In genomic region chr1:37476087-37476452, GRCh38 we compare ENCODE assay signal across 8 cellular contexts. TPM values are rescaled to one million over a fixed set of nuclear protein-coding genes. Genes with fewer than 3 reads are reported as not detected.
DNase-seq lines count a peak whose midpoint lies in the region; ATAC-seq and TF ChIP-seq lines count a peak whose summit lies in the region.

No MANE protein-coding gene starts in this region.

- no peaks in the 10 kb centered on the region for H3K27me3 ChIP-seq in right atrium auricular region
- H3K27me3 ChIP-seq in vagina = no peaks in the 10 kb centered on the region

- no peaks in the 10 kb centered on the region for H3K9me3 ChIP-seq in right atrium auricular region
- no peaks in the 10 kb centered on the region for H3K9me3 ChIP-seq in vagina

- intact Hi-C loops in Right ventricle myocardium inferior (cut with DNase I) (loop anchor here (10.0 kb wide), 1 partner anchor 79 kb away; the partner anchor contains the start of genes DNALI1 and SNIP1), vagina (cut with DNase I) (no loop called here)

- H3K36me3 ChIP-seq in right atrium auricular region (peaks cover 36% of the 10 kb centered on the region), vagina (peaks cover 0 to 11% of the 10 kb centered on the region in 2 donors)

- in situ Hi-C loops in astrocyte of the cerebellum (cut with HindIII; ENCODE audit: low sequenced_read_pairs) = no loop called here

- H3K27ac ChIP-seq in right atrium auricular region (peak overlapping the region; percentile 94 to 97), vagina (peak overlapping the region; percentile 98)

- TF ChIP-seq CTCF in right atrium auricular region (IDR thresholded peaks at IDR 0.05) (no peak), astrocyte of the cerebellum (IDR thresholded peaks at IDR 0.05; ENCODE audit: low read depth, low read length, missing control alignments) (no peak), vagina (IDR thresholded peaks at IDR 0.05) (no peak)

- DNase-seq in right atrium auricular region (ENCODE audit: low spot score) = no peak
- DNase-seq in Right ventricle myocardium inferior (ENCODE audit: missing footprints) = no peak
- no peak for DNase-seq in astrocyte of the cerebellum (ENCODE audit: low read depth)
- peak; percentile 76 for DNase-seq in mesenteric fat pad (ENCODE audit: low spot score)
- DNase-seq in vagina (ENCODE audit: extremely low spot score in 2 of 2) = no peak
- no peak for DNase-seq in NCI-H524 (lab: John Stamatoyannopoulos, UW)

- H3K4me1 ChIP-seq in right atrium auricular region = peaks cover 0 to 85% of the 10 kb centered on the region in 2 donors
- peaks cover 88% of the 10 kb centered on the region for H3K4me1 ChIP-seq in vagina

- H3K4me3 ChIP-seq in right atrium auricular region (peak overlapping the region; percentile 89 to 96), astrocyte of the cerebellum (ENCODE audit: low read depth, low read length) (peak overlapping the region; percentile 54), vagina (peak overlapping the region; percentile 84 to 87)

- ATAC-seq in Right ventricle myocardium inferior (no peak), HG03521 (IDR thresholded peaks at IDR 0.05; ENCODE audit: unreplicated experiment) (no peak), GM21367 (IDR thresholded peaks at IDR 0.05; ENCODE audit: unreplicated experiment) (no peak)

- TF ChIP-seq POLR2A in vagina (IDR thresholded peaks at IDR 0.05) = no peak

RNA-seq across cellular contexts. Expression of gene ZC3H12A, which starts 1.7 kb away (rescaled TPM):
- total RNA-seq in right atrium auricular region (10 to 100 TPM in 1 of 2 donors, 1 to 10 TPM in 1; 9.4 to 13.5 TPM), Right ventricle myocardium inferior (4.3 TPM), mesenteric fat pad (34.2 TPM), vagina (51.6 TPM)

RNA-seq across cellular contexts. Expression of gene MEAF6, which starts 38.5 kb away (rescaled TPM):
- 10 to 100 TPM; 50.4 to 61.0 TPM for total RNA-seq in right atrium auricular region
- 35.9 TPM for total RNA-seq in Right ventricle myocardium inferior
- 43.4 TPM for total RNA-seq in mesenteric fat pad
- 54.5 TPM for total RNA-seq in vagina
